ENCODE assay signal across 1 cellular context in genomic region chr20:3901028-3901746, GRCh38.
A peak's percentile ranks its signal among the peaks of the same experiment; 100 is the strongest.
TF ChIP-seq lines count a peak whose summit lies in the region.

No MANE protein-coding gene starts in this region.

TF ChIP-seq in HEK293, 187 proteins besides CTCF, POLR2A, EP300 and RAD21 (continued from another document):
- TF ChIP-seq ZBTB44 (tag by site-specific recombination; IDR thresholded peaks at IDR 0.05) (no peak), SP2 (tag by site-specific recombination; IDR thresholded peaks at IDR 0.05) (no peak), ZNF23 (tag by site-specific recombination; IDR thresholded peaks at IDR 0.05; ENCODE audit: borderline replicate concordance) (no peak), MYNN (tag by site-specific recombination; IDR thresholded peaks at IDR 0.05; ENCODE audit: borderline replicate concordance) (no peak), PRDM1 (tag by site-specific recombination; IDR thresholded peaks at IDR 0.05) (peak; percentile 64), ZNF701 (tag by site-specific recombination; IDR thresholded peaks at IDR 0.05) (no peak)
